In genomic region chr6:52664185-52664990, GRCh38 we compare ENCODE assay signal across 1 cellular context.
TF ChIP-seq lines count a peak whose summit lies in the region.

No MANE protein-coding gene starts in this region.

TF ChIP-seq in K562, 482 proteins besides CTCF, POLR2A, EP300 and RAD21 (continued from another document and continues in another):
- TF ChIP-seq KDM1A (IDR thresholded peaks at IDR 0.05) (no peak), ZNF121 (CRISPR knock-in tag; conservative IDR thresholded peaks at IDR 0.05) (no peak), HDAC6 (IDR thresholded peaks at IDR 0.05; ENCODE audit: low read depth, low read length) (no peak), ZFX (CRISPR knock-in tag; IDR thresholded peaks at IDR 0.05) (peak; percentile 43; the same call in 1 of the 2 replicates), LCOR (CRISPR knock-in tag; IDR thresholded peaks at IDR 0.05) (peak; percentile 25; the same call in 1 of the 2 replicates), ZNF740 (CRISPR knock-in tag; IDR thresholded peaks at IDR 0.05) (no peak), ZNF740 (tag; IDR thresholded peaks at IDR 0.05) (no peak), PTTG1 (tag; IDR thresholded peaks at IDR 0.05; ENCODE audit: low read depth) (no peak), KHSRP (IDR thresholded peaks at IDR 0.05) (no peak), HOXB6 (CRISPR knock-in tag; IDR thresholded peaks at IDR 0.05; ENCODE audit: borderline replicate concordance) (no peak), EZH2 (IDR thresholded peaks at IDR 0.05; ENCODE audit: borderline replicate concordance, low read depth, low read length) (no peak), MTA1 (IDR thresholded peaks at IDR 0.05; ENCODE audit: borderline replicate concordance) (no peak), PBX2 (CRISPR knock-in tag; IDR thresholded peaks at IDR 0.05; ENCODE audit: low read depth) (peak; percentile 63), PBX2 (tag; conservative IDR thresholded peaks at IDR 0.05; ENCODE audit: low read depth) (peak; percentile 96), SMC3 (conservative IDR thresholded peaks at IDR 0.05; ENCODE audit: insufficient read depth, low read depth, low read length) (no peak), KAT8 (IDR thresholded peaks at IDR 0.05; ENCODE audit: low read depth) (no peak), ZNF311 (CRISPR knock-in tag; IDR thresholded peaks at IDR 0.05) (no peak), MCM5 (IDR thresholded peaks at IDR 0.05; ENCODE audit: low read depth) (no peak), SPI1 (IDR thresholded peaks at IDR 0.05; ENCODE audit: borderline replicate concordance, low read depth, low read length) (no peak), ZNF445 (CRISPR knock-in tag; IDR thresholded peaks at IDR 0.05; ENCODE audit: low read depth) (no peak), CBFA2T3 (IDR thresholded peaks at IDR 0.05) (no peak), DDX20 (tag; IDR thresholded peaks at IDR 0.05; ENCODE audit: low read depth) (no peak), CBX8 (IDR thresholded peaks at IDR 0.05; ENCODE audit: borderline replicate concordance, extremely low read depth, low read depth, low read length, poor library complexity, severe bottlenecking) (no peak), DEAF1 (CRISPR knock-in tag; IDR thresholded peaks at IDR 0.05) (no peak), TCFL5 (CRISPR knock-in tag; conservative IDR thresholded peaks at IDR 0.05) (no peak), SOX6 (IDR thresholded peaks at IDR 0.05) (no peak), TBL1XR1 (IDR thresholded peaks at IDR 0.05; ENCODE audit: low read length in 2 of 2) (no peak), ZBTB34 (CRISPR knock-in tag; IDR thresholded peaks at IDR 0.05) (no peak), TAL1 (IDR thresholded peaks at IDR 0.05) (no peak), ZHX1 (conservative IDR thresholded peaks at IDR 0.05; ENCODE audit: low read length) (no peak), NR2C2 (CRISPR knock-in tag; IDR thresholded peaks at IDR 0.05) (no peak), NR2C2 (tag; IDR thresholded peaks at IDR 0.05) (no peak), ILF3 (IDR thresholded peaks at IDR 0.05; ENCODE audit: borderline replicate concordance) (no peak), ZNF518B (CRISPR knock-in tag; IDR thresholded peaks at IDR 0.05) (no peak), TFE3 (CRISPR knock-in tag; IDR thresholded peaks at IDR 0.05) (no peak), IFI16 (CRISPR knock-in tag; IDR thresholded peaks at IDR 0.05) (no peak), NELFE (IDR thresholded peaks at IDR 0.05; ENCODE audit: insufficient read depth, insufficient read length) (no peak), ZBTB26 (CRISPR knock-in tag; IDR thresholded peaks at IDR 0.05) (no peak), NBN (IDR thresholded peaks at IDR 0.05; ENCODE audit: low read depth) (no peak), RHOXF2B (CRISPR knock-in tag; conservative IDR thresholded peaks at IDR 0.05) (no peak), FOXP1 (CRISPR knock-in tag; IDR thresholded peaks at IDR 0.05) (no peak), ZC3H11A (IDR thresholded peaks at IDR 0.05; ENCODE audit: low read depth, low read length) (no peak), JUND (IDR thresholded peaks at IDR 0.05; ENCODE audit: borderline replicate concordance, low read depth, low read length) (no peak), JUND (tag; IDR thresholded peaks at IDR 0.05; ENCODE audit: borderline replicate concordance, low read depth, low read length) (no peak), MLLT1 (IDR thresholded peaks at IDR 0.05) (no peak), SUPT5H (IDR thresholded peaks at IDR 0.05) (peak; percentile 92), NR3C1 (CRISPR knock-in tag; IDR thresholded peaks at IDR 0.05) (no peak), ATF3 (IDR thresholded peaks at IDR 0.05) (no peak), ATF3 (CRISPR knock-in tag; conservative IDR thresholded peaks at IDR 0.05) (no peak), XRCC3 (IDR thresholded peaks at IDR 0.05) (no peak), KDM5B (IDR thresholded peaks at IDR 0.05; ENCODE audit: insufficient replicate concordance, low read depth, low read length) (peak; percentile 98), POLR2B (IDR thresholded peaks at IDR 0.05; ENCODE audit: low read depth, partially characterized antibody) (peak; percentile 87)
